8 cellular contexts compared by ENCODE assay signal in the genomic region with DNA sequence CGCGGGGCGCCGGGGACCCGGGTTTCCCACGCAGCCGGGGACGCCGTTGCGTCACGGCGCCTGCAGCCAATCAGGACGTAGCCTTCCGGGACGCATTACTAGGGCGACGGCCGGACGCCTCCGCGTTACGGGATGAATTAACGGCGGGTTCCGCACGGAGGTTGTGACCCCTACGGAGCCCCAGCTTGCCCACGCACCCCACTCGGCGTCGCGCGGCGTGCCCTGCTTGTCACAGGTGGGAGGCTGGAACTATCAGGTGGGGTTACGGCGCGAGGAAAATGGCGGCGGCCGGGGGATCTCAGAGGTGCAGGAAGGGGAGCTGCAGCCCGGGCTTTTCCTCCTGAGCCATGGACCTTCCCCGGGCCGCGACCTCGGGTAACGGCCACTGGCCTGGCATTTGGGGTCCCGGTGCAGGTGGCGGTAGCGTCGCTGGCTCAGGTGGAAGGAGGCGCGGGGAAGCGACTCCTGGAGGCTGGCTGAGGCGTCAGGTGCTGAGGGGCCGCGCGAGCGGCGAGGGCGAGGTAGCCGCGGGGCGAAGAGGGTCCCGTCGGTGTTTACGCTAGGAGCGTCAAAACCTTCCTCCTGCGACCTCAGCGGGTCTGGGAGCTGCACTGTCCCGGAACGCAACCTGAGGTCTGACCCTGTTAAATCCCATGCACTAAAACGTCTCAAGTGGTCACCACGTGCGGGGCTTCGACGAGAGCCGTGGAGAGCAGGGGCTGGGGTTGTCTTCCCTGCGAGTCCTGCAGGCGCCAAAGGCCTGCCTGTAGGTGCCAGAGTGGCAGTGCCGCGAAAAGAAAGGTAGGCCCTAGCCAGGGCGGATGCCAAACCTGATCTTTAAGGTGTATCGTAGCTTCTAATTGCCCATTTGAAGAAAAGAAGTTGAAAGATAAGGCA. TPM values are rescaled to one million over a fixed set of nuclear protein-coding genes. Genes with fewer than 3 reads are reported as not detected.
DNase-seq lines count a peak whose midpoint lies in the region; ATAC-seq, FAIRE-seq and TF ChIP-seq lines count a peak whose summit lies in the region.

A gene (plus strand): TSS at position 98 of the 897 bp plus-strand sequence. CDS start 78,345 bp downstream, outside the sequence.

- no peaks in the 10 kb centered on the region for H3K9me3 ChIP-seq in upper lobe of right lung

- DNase-seq in H54 (ENCODE audit: insufficient read length, low spot score) (peak; percentile 80), LoVo (ENCODE audit: low spot score) (peak; percentile 78), SW 1271 (lab: John Stamatoyannopoulos, UW) (peak; percentile 60 to 79), cardiac septum (ENCODE audit: low spot score) (peak; percentile 94), progenitor cell of endocrine pancreas (ENCODE audit: low spot score, unreplicated experiment) (peak; percentile 61), upper lobe of right lung (peak; percentile 93)
- peak; percentile 90 for DNase-seq in activated naive CD8-positive, alpha-beta T cell treated with anti-CD3 and anti-CD28 coated beads, Interleukin-2, amount 10 ng/mL, durations not matched to agents 7 days and 5 days

- H3K4me3 Mint-ChIP-seq in activated naive CD8-positive, alpha-beta T cell treated with anti-CD3 and anti-CD28 coated beads, Interleukin-2, amount 10 ng/mL, durations not matched to agents 7 days and 5 days: peak within 1 kb of the TSS; percentile 92
- H3K4me3 Mint-ChIP-seq in progenitor cell of endocrine pancreas (ENCODE audit: low read depth): peak within 1 kb of the TSS; percentile 93

- H3K36me3 Mint-ChIP-seq in activated naive CD8-positive, alpha-beta T cell treated with anti-CD3 and anti-CD28 coated beads, Interleukin-2, amount 10 ng/mL, durations not matched to agents 7 days and 5 days: peaks cover 10% of the 10 kb centered on the region
- no peaks in the 10 kb centered on the region for H3K36me3 Mint-ChIP-seq in progenitor cell of endocrine pancreas (ENCODE audit: insufficient read depth)

- H3K4me3 ChIP-seq in GM08714 (ENCODE audit: low read length): peak within 1 kb of the TSS; percentile 78
- peak within 1 kb of the TSS; percentile 96 for H3K4me3 ChIP-seq in upper lobe of right lung

- no peaks in the 10 kb centered on the region for H3K27me3 ChIP-seq in upper lobe of right lung

- peak within 1 kb of the TSS; percentile 85 for H3K27ac ChIP-seq in upper lobe of right lung

- no peak; the same call in none of the 2 replicates for TF ChIP-seq POLR2A in H54 (IDR thresholded peaks at IDR 0.05; ENCODE audit: low read depth, low read length)

- H3K27me3 Mint-ChIP-seq in activated naive CD8-positive, alpha-beta T cell treated with anti-CD3 and anti-CD28 coated beads, Interleukin-2, amount 10 ng/mL, durations not matched to agents 7 days and 5 days: no peaks in the 10 kb centered on the region
- H3K27me3 Mint-ChIP-seq in progenitor cell of endocrine pancreas: no peaks in the 10 kb centered on the region

- TF ChIP-seq CTCF in progenitor cell of endocrine pancreas (IDR thresholded peaks at IDR 0.05; ENCODE audit: unreplicated experiment) (no peak), upper lobe of right lung (IDR thresholded peaks at IDR 0.05) (no peak)

- peak; percentile 82 for FAIRE-seq in H54 (lab: Jason Lieb, UNC)

- H3K36me3 ChIP-seq in upper lobe of right lung: no peaks in the 10 kb centered on the region

- POLR2A ChIA-PET in activated naive CD8-positive, alpha-beta T cell treated with anti-CD3 and anti-CD28 coated beads, Interleukin-2, amount 10 ng/mL, durations not matched to agents 7 days and 5 days (lab: Charles Lee): interaction anchor here (0.7 to 2.7 kb wide), 17 partner anchors 10 to 301 kb away, joined by 3 to 19 read pairs (median 4); a partner anchor contains a TSS

- no peaks in the 10 kb centered on the region for H3K9me3 Mint-ChIP-seq in activated naive CD8-positive, alpha-beta T cell treated with anti-CD3 and anti-CD28 coated beads, Interleukin-2, amount 10 ng/mL, durations not matched to agents 7 days and 5 days
- no peaks in the 10 kb centered on the region for H3K9me3 Mint-ChIP-seq in progenitor cell of endocrine pancreas (ENCODE audit: low read depth)

- H3K27ac Mint-ChIP-seq in activated naive CD8-positive, alpha-beta T cell treated with anti-CD3 and anti-CD28 coated beads, Interleukin-2, amount 10 ng/mL, durations not matched to agents 7 days and 5 days: peak within 1 kb of the TSS; percentile 92
- H3K27ac Mint-ChIP-seq in progenitor cell of endocrine pancreas: peak within 1 kb of the TSS; percentile 98

- intact Hi-C loops in cardiac septum (cut with DNase I): no loop called here
- intact Hi-C loops in upper lobe of right lung (cut with DNase I): no loop called here

- H3K4me1 Mint-ChIP-seq in activated naive CD8-positive, alpha-beta T cell treated with anti-CD3 and anti-CD28 coated beads, Interleukin-2, amount 10 ng/mL, durations not matched to agents 7 days and 5 days: peaks cover 18% of the 10 kb centered on the region
- H3K4me1 Mint-ChIP-seq in progenitor cell of endocrine pancreas (ENCODE audit: low read depth): peaks cover 19% of the 10 kb centered on the region

- peak; percentile 90 for ATAC-seq in activated naive CD8-positive, alpha-beta T cell treated with anti-CD3 and anti-CD28 coated beads, Interleukin-2, amount 10 ng/mL, durations not matched to agents 7 days and 5 days (ENCODE audit: low read depth)
- ATAC-seq in upper lobe of right lung: peak; percentile 97

- no peaks in the 10 kb centered on the region for H3K4me1 ChIP-seq in upper lobe of right lung

RNA-seq across cellular contexts. Expression of the gene that starts here (rescaled TPM):
- 10 to 100 TPM; 19.8 to 21.2 TPM for total RNA-seq in activated naive CD8-positive, alpha-beta T cell treated with anti-CD3 and anti-CD28 coated beads, Interleukin-2, amount 10 ng/mL, durations not matched to agents 7 days and 5 days
- 39.9 TPM for total RNA-seq in cardiac septum
- total RNA-seq in progenitor cell of endocrine pancreas: 26.0 and 29.3 TPM in 2 replicates
- 16.5 TPM for total RNA-seq in upper lobe of right lung

Comparison
In these comparisons a context has a peak if more than half of its experiments do, and no peak if none do; other contexts are left out.
1. Peak in every context shown above with its lines: DNase-seq, ATAC-seq, H3K4me3 ChIP-seq and H3K27ac ChIP-seq.